Comparison of ENCODE assay signal across 1 cellular context in the genomic region with DNA sequence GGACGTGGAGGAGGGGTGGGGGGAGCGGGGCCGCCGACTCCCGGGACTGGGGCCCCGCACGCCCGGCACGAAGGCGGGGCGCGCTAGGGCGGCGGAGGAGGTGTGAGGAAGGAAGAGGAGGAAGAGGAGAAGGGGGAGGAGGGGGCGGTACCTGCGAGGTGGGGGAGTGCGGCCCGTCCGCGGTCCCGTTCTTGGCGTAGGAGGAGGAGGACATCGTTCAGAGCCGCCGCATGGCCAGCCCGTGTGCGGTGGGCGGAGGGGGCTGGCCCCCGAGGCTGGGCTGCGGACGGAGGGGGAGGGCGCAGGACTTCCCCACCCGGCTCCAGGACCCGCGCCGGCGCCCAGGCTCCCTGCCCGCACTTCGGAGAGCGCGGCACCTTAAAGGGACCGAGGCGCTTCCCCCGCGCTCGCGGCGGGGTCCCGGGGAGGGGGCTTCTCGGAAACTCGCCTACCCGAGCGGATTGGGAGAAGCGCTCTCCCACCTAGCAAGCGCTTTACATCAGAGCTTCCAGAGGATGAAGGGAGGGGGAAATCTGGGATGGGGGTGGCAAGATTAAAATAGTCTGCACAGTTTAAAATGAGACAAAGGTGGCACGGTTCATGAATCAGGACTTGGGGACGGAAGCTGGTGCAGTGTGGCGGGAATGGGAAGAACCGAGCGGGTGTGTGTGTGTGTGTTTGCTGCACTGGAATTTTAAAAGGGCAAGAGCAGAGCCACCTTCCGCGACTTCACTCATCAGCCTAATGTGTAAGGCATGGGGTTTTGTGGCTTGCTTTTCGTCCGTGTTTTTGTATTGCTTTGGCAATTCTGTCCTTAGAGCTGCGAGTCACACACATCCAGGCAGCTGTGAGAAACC.
TF ChIP-seq lines count a peak whose summit lies in the region.

A gene (minus strand): TSS at position 247 of the 857 bp plus-strand sequence.

TF ChIP-seq in WTC11, 78 proteins besides CTCF, POLR2A, EP300 and RAD21 (continued from another document and continues in another):
- TF ChIP-seq NFYB (CRISPR knock-in tag; conservative IDR thresholded peaks at IDR 0.05; ENCODE audit: low read depth) (no peak; the same call in 1 of the 2 replicates), SP1 (CRISPR knock-in tag; conservative IDR thresholded peaks at IDR 0.05) (peak; percentile 74), NR2C2 (CRISPR knock-in tag; IDR thresholded peaks at IDR 0.05) (no peak), ZNF396 (CRISPR knock-in tag; IDR thresholded peaks at IDR 0.05; ENCODE audit: borderline replicate concordance) (no peak), IRF2 (CRISPR knock-in tag; IDR thresholded peaks at IDR 0.05; ENCODE audit: borderline replicate concordance, low read depth) (no peak), ZNF263 (CRISPR knock-in tag; IDR thresholded peaks at IDR 0.05; ENCODE audit: low read depth) (no peak), ZNF232 (CRISPR knock-in tag; IDR thresholded peaks at IDR 0.05) (0 out of 2 replicates have a peak, but pooled peaks have one; percentile 24), ZNF671 (CRISPR knock-in tag; IDR thresholded peaks at IDR 0.05) (no peak), FOXK1 (CRISPR knock-in tag; IDR thresholded peaks at IDR 0.05) (peak; percentile 56; the same call in 1 of the 2 replicates), ZNF416 (CRISPR knock-in tag; IDR thresholded peaks at IDR 0.05) (no peak), NR3C1 (CRISPR knock-in tag; conservative IDR thresholded peaks at IDR 0.05; ENCODE audit: low read depth) (peak; percentile 62; the same call in 1 of the 2 replicates), ZNF121 (CRISPR knock-in tag; IDR thresholded peaks at IDR 0.05) (no peak; the same call in 1 of the 2 replicates), SMAD3 (CRISPR knock-in tag; IDR thresholded peaks at IDR 0.05; ENCODE audit: borderline replicate concordance) (peak; percentile 28; the same call in 1 of the 2 replicates), MXD4 (CRISPR knock-in tag; IDR thresholded peaks at IDR 0.05; ENCODE audit: borderline replicate concordance) (no peak), CBFB (CRISPR knock-in tag; IDR thresholded peaks at IDR 0.05; ENCODE audit: low read depth) (0 out of 2 replicates have a peak, but pooled peaks have one; percentile 67)
- TF ChIP-seq, protein P1, sequence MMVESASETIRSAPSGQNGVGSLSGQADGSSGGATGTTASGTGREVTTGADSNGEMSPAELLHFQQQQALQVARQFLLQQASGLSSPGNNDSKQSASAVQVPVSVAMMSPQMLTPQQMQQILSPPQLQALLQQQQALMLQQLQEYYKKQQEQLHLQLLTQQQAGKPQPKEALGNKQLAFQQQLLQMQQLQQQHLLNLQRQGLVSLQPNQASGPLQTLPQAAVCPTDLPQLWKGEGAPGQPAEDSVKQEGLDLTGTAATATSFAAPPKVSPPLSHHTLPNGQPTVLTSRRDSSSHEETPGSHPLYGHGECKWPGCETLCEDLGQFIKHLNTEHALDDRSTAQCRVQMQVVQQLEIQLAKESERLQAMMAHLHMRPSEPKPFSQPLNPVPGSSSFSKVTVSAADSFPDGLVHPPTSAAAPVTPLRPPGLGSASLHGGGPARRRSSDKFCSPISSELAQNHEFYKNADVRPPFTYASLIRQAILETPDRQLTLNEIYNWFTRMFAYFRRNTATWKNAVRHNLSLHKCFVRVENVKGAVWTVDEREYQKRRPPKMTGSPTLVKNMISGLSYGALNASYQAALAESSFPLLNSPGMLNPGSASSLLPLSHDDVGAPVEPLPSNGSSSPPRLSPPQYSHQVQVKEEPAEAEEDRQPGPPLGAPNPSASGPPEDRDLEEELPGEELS (CRISPR knock-in tag; IDR thresholded peaks at IDR 0.05) = peak; percentile 86
- TF ChIP-seq, protein P2, sequence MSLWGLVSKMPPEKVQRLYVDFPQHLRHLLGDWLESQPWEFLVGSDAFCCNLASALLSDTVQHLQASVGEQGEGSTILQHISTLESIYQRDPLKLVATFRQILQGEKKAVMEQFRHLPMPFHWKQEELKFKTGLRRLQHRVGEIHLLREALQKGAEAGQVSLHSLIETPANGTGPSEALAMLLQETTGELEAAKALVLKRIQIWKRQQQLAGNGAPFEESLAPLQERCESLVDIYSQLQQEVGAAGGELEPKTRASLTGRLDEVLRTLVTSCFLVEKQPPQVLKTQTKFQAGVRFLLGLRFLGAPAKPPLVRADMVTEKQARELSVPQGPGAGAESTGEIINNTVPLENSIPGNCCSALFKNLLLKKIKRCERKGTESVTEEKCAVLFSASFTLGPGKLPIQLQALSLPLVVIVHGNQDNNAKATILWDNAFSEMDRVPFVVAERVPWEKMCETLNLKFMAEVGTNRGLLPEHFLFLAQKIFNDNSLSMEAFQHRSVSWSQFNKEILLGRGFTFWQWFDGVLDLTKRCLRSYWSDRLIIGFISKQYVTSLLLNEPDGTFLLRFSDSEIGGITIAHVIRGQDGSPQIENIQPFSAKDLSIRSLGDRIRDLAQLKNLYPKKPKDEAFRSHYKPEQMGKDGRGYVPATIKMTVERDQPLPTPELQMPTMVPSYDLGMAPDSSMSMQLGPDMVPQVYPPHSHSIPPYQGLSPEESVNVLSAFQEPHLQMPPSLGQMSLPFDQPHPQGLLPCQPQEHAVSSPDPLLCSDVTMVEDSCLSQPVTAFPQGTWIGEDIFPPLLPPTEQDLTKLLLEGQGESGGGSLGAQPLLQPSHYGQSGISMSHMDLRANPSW (CRISPR knock-in tag; conservative IDR thresholded peaks at IDR 0.05; ENCODE audit: low read depth) = 0 out of 2 replicates have a peak, but pooled peaks have one; percentile 50
- TF ChIP-seq, protein P3, sequence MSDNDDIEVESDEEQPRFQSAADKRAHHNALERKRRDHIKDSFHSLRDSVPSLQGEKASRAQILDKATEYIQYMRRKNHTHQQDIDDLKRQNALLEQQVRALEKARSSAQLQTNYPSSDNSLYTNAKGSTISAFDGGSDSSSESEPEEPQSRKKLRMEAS (CRISPR knock-in tag; IDR thresholded peaks at IDR 0.05) = peak; percentile 69; the same call in 1 of the 2 replicates
- TF ChIP-seq, protein P4, sequence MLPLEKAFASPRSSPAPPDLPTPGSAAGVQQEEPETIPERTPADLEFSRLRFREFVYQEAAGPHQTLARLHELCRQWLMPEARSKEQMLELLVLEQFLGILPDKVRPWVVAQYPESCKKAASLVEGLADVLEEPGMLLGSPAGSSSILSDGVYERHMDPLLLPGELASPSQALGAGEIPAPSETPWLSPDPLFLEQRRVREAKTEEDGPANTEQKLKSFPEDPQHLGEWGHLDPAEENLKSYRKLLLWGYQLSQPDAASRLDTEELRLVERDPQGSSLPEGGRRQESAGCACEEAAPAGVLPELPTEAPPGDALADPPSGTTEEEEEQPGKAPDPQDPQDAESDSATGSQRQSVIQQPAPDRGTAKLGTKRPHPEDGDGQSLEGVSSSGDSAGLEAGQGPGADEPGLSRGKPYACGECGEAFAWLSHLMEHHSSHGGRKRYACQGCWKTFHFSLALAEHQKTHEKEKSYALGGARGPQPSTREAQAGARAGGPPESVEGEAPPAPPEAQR (CRISPR knock-in tag; IDR thresholded peaks at IDR 0.05) = no peak
- TF ChIP-seq, protein P5, sequence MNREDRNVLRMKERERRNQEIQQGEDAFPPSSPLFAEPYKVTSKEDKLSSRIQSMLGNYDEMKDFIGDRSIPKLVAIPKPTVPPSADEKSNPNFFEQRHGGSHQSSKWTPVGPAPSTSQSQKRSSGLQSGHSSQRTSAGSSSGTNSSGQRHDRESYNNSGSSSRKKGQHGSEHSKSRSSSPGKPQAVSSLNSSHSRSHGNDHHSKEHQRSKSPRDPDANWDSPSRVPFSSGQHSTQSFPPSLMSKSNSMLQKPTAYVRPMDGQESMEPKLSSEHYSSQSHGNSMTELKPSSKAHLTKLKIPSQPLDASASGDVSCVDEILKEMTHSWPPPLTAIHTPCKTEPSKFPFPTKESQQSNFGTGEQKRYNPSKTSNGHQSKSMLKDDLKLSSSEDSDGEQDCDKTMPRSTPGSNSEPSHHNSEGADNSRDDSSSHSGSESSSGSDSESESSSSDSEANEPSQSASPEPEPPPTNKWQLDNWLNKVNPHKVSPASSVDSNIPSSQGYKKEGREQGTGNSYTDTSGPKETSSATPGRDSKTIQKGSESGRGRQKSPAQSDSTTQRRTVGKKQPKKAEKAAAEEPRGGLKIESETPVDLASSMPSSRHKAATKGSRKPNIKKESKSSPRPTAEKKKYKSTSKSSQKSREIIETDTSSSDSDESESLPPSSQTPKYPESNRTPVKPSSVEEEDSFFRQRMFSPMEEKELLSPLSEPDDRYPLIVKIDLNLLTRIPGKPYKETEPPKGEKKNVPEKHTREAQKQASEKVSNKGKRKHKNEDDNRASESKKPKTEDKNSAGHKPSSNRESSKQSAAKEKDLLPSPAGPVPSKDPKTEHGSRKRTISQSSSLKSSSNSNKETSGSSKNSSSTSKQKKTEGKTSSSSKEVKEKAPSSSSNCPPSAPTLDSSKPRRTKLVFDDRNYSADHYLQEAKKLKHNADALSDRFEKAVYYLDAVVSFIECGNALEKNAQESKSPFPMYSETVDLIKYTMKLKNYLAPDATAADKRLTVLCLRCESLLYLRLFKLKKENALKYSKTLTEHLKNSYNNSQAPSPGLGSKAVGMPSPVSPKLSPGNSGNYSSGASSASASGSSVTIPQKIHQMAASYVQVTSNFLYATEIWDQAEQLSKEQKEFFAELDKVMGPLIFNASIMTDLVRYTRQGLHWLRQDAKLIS (CRISPR knock-in tag; IDR thresholded peaks at IDR 0.05; ENCODE audit: borderline replicate concordance) = peak; percentile 82; the same call in 1 of the 2 replicates
- TF ChIP-seq, protein P6, sequence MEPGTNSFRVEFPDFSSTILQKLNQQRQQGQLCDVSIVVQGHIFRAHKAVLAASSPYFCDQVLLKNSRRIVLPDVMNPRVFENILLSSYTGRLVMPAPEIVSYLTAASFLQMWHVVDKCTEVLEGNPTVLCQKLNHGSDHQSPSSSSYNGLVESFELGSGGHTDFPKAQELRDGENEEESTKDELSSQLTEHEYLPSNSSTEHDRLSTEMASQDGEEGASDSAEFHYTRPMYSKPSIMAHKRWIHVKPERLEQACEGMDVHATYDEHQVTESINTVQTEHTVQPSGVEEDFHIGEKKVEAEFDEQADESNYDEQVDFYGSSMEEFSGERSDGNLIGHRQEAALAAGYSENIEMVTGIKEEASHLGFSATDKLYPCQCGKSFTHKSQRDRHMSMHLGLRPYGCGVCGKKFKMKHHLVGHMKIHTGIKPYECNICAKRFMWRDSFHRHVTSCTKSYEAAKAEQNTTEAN (CRISPR knock-in tag; IDR thresholded peaks at IDR 0.05) = 0 out of 2 replicates have a peak, but pooled peaks have one; percentile 66
- TF ChIP-seq, protein P7, sequence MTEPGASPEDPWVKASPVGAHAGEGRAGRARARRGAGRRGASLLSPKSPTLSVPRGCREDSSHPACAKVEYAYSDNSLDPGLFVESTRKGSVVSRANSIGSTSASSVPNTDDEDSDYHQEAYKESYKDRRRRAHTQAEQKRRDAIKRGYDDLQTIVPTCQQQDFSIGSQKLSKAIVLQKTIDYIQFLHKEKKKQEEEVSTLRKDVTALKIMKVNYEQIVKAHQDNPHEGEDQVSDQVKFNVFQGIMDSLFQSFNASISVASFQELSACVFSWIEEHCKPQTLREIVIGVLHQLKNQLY (CRISPR knock-in tag; IDR thresholded peaks at IDR 0.05) = no peak
- TF ChIP-seq, protein P8, sequence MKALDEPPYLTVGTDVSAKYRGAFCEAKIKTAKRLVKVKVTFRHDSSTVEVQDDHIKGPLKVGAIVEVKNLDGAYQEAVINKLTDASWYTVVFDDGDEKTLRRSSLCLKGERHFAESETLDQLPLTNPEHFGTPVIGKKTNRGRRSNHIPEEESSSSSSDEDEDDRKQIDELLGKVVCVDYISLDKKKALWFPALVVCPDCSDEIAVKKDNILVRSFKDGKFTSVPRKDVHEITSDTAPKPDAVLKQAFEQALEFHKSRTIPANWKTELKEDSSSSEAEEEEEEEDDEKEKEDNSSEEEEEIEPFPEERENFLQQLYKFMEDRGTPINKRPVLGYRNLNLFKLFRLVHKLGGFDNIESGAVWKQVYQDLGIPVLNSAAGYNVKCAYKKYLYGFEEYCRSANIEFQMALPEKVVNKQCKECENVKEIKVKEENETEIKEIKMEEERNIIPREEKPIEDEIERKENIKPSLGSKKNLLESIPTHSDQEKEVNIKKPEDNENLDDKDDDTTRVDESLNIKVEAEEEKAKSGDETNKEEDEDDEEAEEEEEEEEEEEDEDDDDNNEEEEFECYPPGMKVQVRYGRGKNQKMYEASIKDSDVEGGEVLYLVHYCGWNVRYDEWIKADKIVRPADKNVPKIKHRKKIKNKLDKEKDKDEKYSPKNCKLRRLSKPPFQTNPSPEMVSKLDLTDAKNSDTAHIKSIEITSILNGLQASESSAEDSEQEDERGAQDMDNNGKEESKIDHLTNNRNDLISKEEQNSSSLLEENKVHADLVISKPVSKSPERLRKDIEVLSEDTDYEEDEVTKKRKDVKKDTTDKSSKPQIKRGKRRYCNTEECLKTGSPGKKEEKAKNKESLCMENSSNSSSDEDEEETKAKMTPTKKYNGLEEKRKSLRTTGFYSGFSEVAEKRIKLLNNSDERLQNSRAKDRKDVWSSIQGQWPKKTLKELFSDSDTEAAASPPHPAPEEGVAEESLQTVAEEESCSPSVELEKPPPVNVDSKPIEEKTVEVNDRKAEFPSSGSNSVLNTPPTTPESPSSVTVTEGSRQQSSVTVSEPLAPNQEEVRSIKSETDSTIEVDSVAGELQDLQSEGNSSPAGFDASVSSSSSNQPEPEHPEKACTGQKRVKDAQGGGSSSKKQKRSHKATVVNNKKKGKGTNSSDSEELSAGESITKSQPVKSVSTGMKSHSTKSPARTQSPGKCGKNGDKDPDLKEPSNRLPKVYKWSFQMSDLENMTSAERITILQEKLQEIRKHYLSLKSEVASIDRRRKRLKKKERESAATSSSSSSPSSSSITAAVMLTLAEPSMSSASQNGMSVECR (CRISPR knock-in tag; IDR thresholded peaks at IDR 0.05; ENCODE audit: borderline replicate concordance) = peak; percentile 43; the same call in 1 of the 2 replicates
- TF ChIP-seq, protein P9, sequence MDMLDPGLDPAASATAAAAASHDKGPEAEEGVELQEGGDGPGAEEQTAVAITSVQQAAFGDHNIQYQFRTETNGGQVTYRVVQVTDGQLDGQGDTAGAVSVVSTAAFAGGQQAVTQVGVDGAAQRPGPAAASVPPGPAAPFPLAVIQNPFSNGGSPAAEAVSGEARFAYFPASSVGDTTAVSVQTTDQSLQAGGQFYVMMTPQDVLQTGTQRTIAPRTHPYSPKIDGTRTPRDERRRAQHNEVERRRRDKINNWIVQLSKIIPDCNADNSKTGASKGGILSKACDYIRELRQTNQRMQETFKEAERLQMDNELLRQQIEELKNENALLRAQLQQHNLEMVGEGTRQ (CRISPR knock-in tag; IDR thresholded peaks at IDR 0.05) = peak; percentile 15; the same call in 1 of the 2 replicates
- TF ChIP-seq, protein P10, sequence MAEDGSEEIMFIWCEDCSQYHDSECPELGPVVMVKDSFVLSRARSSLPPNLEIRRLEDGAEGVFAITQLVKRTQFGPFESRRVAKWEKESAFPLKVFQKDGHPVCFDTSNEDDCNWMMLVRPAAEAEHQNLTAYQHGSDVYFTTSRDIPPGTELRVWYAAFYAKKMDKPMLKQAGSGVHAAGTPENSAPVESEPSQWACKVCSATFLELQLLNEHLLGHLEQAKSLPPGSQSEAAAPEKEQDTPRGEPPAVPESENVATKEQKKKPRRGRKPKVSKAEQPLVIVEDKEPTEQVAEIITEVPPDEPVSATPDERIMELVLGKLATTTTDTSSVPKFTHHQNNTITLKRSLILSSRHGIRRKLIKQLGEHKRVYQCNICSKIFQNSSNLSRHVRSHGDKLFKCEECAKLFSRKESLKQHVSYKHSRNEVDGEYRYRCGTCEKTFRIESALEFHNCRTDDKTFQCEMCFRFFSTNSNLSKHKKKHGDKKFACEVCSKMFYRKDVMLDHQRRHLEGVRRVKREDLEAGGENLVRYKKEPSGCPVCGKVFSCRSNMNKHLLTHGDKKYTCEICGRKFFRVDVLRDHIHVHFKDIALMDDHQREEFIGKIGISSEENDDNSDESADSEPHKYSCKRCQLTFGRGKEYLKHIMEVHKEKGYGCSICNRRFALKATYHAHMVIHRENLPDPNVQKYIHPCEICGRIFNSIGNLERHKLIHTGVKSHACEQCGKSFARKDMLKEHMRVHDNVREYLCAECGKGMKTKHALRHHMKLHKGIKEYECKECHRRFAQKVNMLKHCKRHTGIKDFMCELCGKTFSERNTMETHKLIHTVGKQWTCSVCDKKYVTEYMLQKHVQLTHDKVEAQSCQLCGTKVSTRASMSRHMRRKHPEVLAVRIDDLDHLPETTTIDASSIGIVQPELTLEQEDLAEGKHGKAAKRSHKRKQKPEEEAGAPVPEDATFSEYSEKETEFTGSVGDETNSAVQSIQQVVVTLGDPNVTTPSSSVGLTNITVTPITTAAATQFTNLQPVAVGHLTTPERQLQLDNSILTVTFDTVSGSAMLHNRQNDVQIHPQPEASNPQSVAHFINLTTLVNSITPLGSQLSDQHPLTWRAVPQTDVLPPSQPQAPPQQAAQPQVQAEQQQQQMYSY (CRISPR knock-in tag; IDR thresholded peaks at IDR 0.05) = no peak
